1 cellular context compared by ENCODE assay signal in the genomic region with DNA sequence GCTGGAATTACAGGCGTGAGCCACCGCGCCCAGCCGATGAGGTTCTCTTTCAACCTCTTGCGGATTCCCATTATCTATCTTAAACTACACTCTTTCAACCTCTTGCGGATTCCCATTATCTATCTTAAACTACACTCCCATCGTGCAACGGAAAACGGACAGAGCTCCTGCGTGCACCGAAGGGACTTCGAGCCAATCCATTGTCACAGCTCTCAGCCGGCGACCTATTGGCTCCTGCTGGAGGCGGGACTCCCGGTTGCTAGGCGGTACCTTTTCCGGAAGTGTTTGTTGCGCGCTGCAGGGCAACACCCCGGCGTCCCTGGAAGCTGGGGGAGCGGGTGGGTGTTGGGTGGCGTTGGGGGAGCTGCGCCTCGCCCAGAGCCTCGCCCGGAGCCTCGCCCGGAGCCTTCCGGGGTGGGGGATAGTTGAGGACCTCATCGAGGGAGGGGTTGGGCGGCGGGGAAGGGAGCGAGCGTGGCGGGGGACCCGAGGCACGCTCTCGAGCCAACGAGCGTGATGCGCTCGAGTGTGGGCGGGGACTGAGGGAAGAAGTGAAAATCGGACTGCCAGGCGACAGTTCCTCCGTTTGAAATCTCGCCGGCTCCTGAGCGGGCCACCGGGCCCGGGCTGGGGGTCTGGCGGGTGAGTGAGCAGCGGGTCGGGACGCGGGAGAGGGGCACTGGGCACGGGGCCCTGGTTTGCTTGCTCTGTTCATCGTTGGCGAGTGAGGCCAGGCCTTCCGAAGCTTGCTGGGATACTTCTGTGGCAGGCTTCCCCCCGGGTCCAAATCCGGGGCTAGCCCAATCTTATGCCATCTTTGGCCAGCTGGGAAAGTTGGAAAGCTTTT.
A peak's percentile ranks its signal among the peaks of the same experiment; 100 is the strongest.
TF ChIP-seq lines count a peak whose summit lies in the region.

TSS of gene CEP164 (plus strand) at position 288 of the 847 bp plus-strand sequence. CDS start 10,733 bp downstream, outside the sequence.

TF ChIP-seq in HepG2, 621 proteins besides CTCF, POLR2A, EP300 and RAD21 (continued from another document and continues in another):
- TF ChIP-seq, protein P1, sequence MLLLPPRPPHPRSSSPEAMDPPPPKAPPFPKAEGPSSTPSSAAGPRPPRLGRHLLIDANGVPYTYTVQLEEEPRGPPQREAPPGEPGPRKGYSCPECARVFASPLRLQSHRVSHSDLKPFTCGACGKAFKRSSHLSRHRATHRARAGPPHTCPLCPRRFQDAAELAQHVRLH (CRISPR knock-in tag; IDR thresholded peaks at IDR 0.05; ENCODE audit: borderline replicate concordance, low read depth), result no peak
- no peak for TF ChIP-seq HOMEZ (CRISPR knock-in tag; IDR thresholded peaks at IDR 0.05; ENCODE audit: low read depth)
- TF ChIP-seq MXI1 (IDR thresholded peaks at IDR 0.05; ENCODE audit: borderline replicate concordance, low read depth, low read length), result peak; percentile 70; the same call in 2 of the 3 replicates
- no peak for TF ChIP-seq ZNF678 (CRISPR knock-in tag; IDR thresholded peaks at IDR 0.05)
- TF ChIP-seq ZNF121 (CRISPR knock-in tag; IDR thresholded peaks at IDR 0.05), result no peak
- TF ChIP-seq ERF (CRISPR knock-in tag; IDR thresholded peaks at IDR 0.05), result peak; percentile 41; the same call in 1 of the 2 replicates
- TF ChIP-seq, protein P2, sequence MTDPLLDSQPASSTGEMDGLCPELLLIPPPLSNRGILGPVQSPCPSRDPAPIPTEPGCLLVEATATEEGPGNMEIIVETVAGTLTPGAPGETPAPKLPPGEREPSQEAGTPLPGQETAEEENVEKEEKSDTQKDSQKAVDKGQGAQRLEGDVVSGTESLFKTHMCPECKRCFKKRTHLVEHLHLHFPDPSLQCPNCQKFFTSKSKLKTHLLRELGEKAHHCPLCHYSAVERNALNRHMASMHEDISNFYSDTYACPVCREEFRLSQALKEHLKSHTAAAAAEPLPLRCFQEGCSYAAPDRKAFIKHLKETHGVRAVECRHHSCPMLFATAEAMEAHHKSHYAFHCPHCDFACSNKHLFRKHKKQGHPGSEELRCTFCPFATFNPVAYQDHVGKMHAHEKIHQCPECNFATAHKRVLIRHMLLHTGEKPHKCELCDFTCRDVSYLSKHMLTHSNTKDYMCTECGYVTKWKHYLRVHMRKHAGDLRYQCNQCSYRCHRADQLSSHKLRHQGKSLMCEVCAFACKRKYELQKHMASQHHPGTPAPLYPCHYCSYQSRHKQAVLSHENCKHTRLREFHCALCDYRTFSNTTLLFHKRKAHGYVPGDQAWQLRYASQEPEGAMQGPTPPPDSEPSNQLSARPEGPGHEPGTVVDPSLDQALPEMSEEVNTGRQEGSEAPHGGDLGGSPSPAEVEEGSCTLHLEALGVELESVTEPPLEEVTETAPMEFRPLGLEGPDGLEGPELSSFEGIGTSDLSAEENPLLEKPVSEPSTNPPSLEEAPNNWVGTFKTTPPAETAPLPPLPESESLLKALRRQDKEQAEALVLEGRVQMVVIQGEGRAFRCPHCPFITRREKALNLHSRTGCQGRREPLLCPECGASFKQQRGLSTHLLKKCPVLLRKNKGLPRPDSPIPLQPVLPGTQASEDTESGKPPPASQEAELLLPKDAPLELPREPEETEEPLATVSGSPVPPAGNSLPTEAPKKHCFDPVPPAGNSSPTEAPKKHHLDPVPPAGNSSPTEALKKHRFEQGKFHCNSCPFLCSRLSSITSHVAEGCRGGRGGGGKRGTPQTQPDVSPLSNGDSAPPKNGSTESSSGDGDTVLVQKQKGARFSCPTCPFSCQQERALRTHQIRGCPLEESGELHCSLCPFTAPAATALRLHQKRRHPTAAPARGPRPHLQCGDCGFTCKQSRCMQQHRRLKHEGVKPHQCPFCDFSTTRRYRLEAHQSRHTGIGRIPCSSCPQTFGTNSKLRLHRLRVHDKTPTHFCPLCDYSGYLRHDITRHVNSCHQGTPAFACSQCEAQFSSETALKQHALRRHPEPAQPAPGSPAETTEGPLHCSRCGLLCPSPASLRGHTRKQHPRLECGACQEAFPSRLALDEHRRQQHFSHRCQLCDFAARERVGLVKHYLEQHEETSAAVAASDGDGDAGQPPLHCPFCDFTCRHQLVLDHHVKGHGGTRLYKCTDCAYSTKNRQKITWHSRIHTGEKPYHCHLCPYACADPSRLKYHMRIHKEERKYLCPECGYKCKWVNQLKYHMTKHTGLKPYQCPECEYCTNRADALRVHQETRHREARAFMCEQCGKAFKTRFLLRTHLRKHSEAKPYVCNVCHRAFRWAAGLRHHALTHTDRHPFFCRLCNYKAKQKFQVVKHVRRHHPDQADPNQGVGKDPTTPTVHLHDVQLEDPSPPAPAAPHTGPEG (CRISPR knock-in tag; IDR thresholded peaks at IDR 0.05), result no peak
- TF ChIP-seq ZNF235 (CRISPR knock-in tag; IDR thresholded peaks at IDR 0.05; ENCODE audit: borderline replicate concordance), result 0 out of 2 replicates have a peak, but pooled peaks have one; percentile 44
- TF ChIP-seq STAG1 (CRISPR knock-in tag; IDR thresholded peaks at IDR 0.05), result no peak
- TF ChIP-seq SOX13 (IDR thresholded peaks at IDR 0.05), result no peak
- TF ChIP-seq SOX13 (CRISPR knock-in tag; conservative IDR thresholded peaks at IDR 0.05 in 1 of 2, IDR thresholded peaks at IDR 0.05 in 1 of 2), result 0 out of 4 replicates have a peak, but pooled peaks of 1 of the 2 experiments have one; percentile 8
- TF ChIP-seq ZNF619 (CRISPR knock-in tag; IDR thresholded peaks at IDR 0.05), result no peak; the same call in 1 of the 2 replicates
- TF ChIP-seq, protein P3, sequence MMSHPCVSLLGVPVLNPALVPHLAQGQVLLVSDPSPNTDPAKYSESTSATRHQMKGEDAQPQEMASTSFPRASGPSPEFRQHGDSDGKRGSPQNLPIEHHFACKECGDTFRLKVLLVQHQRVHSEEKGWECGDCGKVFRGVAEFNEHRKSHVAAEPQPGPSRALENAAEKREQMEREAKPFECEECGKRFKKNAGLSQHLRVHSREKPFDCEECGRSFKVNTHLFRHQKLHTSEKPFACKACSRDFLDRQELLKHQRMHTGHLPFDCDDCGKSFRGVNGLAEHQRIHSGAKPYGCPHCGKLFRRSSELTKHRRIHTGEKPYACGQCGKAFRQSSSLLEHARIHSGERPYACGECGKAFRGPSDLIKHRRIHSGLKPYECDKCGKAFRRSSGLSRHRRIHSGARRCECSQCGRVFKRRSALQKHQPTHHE (CRISPR knock-in tag; IDR thresholded peaks at IDR 0.05; ENCODE audit: borderline replicate concordance), result no peak
- no peak for TF ChIP-seq SUZ12 (IDR thresholded peaks at IDR 0.05; ENCODE audit: low read depth, low read length)
- no peak for TF ChIP-seq TERF1 (CRISPR knock-in tag; IDR thresholded peaks at IDR 0.05)
- no peak; the same call in 1 of the 2 replicates for TF ChIP-seq ZBTB25 (CRISPR knock-in tag; IDR thresholded peaks at IDR 0.05)
- no peak; the same call in 1 of the 2 replicates for TF ChIP-seq MXD4 (CRISPR knock-in tag; IDR thresholded peaks at IDR 0.05)
- TF ChIP-seq ZNF460 (CRISPR knock-in tag; IDR thresholded peaks at IDR 0.05; ENCODE audit: borderline replicate concordance), result no peak
- TF ChIP-seq, protein P4, sequence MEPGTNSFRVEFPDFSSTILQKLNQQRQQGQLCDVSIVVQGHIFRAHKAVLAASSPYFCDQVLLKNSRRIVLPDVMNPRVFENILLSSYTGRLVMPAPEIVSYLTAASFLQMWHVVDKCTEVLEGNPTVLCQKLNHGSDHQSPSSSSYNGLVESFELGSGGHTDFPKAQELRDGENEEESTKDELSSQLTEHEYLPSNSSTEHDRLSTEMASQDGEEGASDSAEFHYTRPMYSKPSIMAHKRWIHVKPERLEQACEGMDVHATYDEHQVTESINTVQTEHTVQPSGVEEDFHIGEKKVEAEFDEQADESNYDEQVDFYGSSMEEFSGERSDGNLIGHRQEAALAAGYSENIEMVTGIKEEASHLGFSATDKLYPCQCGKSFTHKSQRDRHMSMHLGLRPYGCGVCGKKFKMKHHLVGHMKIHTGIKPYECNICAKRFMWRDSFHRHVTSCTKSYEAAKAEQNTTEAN (CRISPR knock-in tag; conservative IDR thresholded peaks at IDR 0.05), result no peak
- TF ChIP-seq ZNF747 (CRISPR knock-in tag; IDR thresholded peaks at IDR 0.05; ENCODE audit: borderline replicate concordance), result no peak
- TF ChIP-seq ZNF713 (CRISPR knock-in tag; IDR thresholded peaks at IDR 0.05), result no peak
- no peak for TF ChIP-seq SATB2 (CRISPR knock-in tag; IDR thresholded peaks at IDR 0.05)
- TF ChIP-seq, protein P5, sequence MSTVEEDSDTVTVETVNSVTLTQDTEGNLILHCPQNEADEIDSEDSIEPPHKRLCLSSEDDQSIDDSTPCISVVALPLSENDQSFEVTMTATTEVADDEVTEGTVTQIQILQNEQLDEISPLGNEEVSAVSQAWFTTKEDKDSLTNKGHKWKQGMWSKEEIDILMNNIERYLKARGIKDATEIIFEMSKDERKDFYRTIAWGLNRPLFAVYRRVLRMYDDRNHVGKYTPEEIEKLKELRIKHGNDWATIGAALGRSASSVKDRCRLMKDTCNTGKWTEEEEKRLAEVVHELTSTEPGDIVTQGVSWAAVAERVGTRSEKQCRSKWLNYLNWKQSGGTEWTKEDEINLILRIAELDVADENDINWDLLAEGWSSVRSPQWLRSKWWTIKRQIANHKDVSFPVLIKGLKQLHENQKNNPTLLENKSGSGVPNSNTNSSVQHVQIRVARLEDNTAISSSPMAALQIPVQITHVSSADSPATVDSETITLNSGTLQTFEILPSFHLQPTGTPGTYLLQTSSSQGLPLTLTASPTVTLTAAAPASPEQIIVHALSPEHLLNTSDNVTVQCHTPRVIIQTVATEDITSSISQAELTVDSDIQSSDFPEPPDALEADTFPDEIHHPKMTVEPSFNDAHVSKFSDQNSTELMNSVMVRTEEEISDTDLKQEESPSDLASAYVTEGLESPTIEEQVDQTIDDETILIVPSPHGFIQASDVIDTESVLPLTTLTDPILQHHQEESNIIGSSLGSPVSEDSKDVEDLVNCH (CRISPR knock-in tag; IDR thresholded peaks at IDR 0.05), result no peak
- TF ChIP-seq NFAT5 (CRISPR knock-in tag; IDR thresholded peaks at IDR 0.05), result no peak
- peak; percentile 68 for TF ChIP-seq ZNF883 (CRISPR knock-in tag; IDR thresholded peaks at IDR 0.05; ENCODE audit: not compliant biosample characterization)
- no peak for TF ChIP-seq SOX5 (CRISPR knock-in tag; IDR thresholded peaks at IDR 0.05; ENCODE audit: borderline replicate concordance)
- TF ChIP-seq SALL2 (CRISPR knock-in tag; IDR thresholded peaks at IDR 0.05), result no peak
- no peak for TF ChIP-seq ISL2 (CRISPR knock-in tag; IDR thresholded peaks at IDR 0.05)
